In genomic region chr2:158753561-158754302, GRCh38 we compare ENCODE assay signal across 9 cellular contexts. TPM values are rescaled to one million over a fixed set of nuclear protein-coding genes. Genes with fewer than 3 reads are reported as not detected.
A peak's percentile ranks its signal among the peaks of the same experiment; 100 is the strongest.
DNase-seq lines count a peak whose midpoint lies in the region; ATAC-seq and TF ChIP-seq lines count a peak whose summit lies in the region.
"Had no signal": no experiment of that assay in that cellular context is flagged by ENCODE, and none has a peak within 500 bp of the region (broad histone marks: within the 10 kb centered on the region; RNA-seq: fewer than 3 reads in every experiment).

No MANE protein-coding gene starts in this region.

- H3K27ac Mint-ChIP-seq in effector memory CD8-positive, alpha-beta T cell, result no peak overlapping the region

- intact Hi-C loops in tibial artery (cut with DNase I; ENCODE audit: low total_unique reads), result no loop called here

- DNase-seq in AG04449 (ENCODE audit: low read depth, low spot score) (peak; percentile 12), GM10248 (ENCODE audit: extremely low spot score) (peak; percentile 70), HFF-Myc (ENCODE audit: extremely low read depth, low read depth) (peak; percentile 53), MG63 (peak; percentile 10), SKM-1 treated with dmso at 0.1 percent for 144 hours (lab: John Stamatoyannopoulos, UW; ENCODE audit: unreplicated experiment) (peak; percentile 29), medulla oblongata (ENCODE audit: extremely low spot score) (peak; percentile 93), tibial artery (no peak)
- DNase-seq in effector memory CD8-positive, alpha-beta T cell, result peak; percentile 14 to 28 (median 17)

- POLR2A ChIA-PET in AG04449 (lab: Yijun Ruan, JAX), result no interaction called here
- POLR2A ChIA-PET in GM10248 (lab: Yijun Ruan, JAX), result no interaction called here

- H3K4me3 ChIP-seq in AG04449 (ENCODE audit: low read depth, low read length) (no peak overlapping the region), HFF-Myc (replicated peaks; ENCODE audit: low read depth, low read length) (no peak overlapping the region), MG63 (no peak overlapping the region), tibial artery (peak overlapping the region; percentile 24 to 27)
- H3K4me3 ChIP-seq: SJSA1 had no signal

- H3K36me3 Mint-ChIP-seq in effector memory CD8-positive, alpha-beta T cell (ENCODE audit: insufficient read depth), result no peaks in the 10 kb centered on the region

- no peak overlapping the region for H3K27ac ChIP-seq in tibial artery
- H3K27ac ChIP-seq: SJSA1 had no signal

- H3K27me3 ChIP-seq in MG63 (no peaks in the 10 kb centered on the region; the same call in 1 of the 2 replicates), tibial artery (no peaks in the 10 kb centered on the region)

- H3K9me3 ChIP-seq in MG63 (no peaks in the 10 kb centered on the region), tibial artery (no peaks in the 10 kb centered on the region)
- H3K9me3 ChIP-seq: SJSA1 had no signal

- H3K4me1 ChIP-seq in tibial artery, result peaks cover 0 to 14% (median 6%) of the 10 kb centered on the region in 4 donors
- H3K4me1 ChIP-seq: SJSA1 had no signal

- H3K4me3 Mint-ChIP-seq in effector memory CD8-positive, alpha-beta T cell, result no peak overlapping the region

- H3K27me3 Mint-ChIP-seq in effector memory CD8-positive, alpha-beta T cell, result peaks cover 27 to 45% of the 10 kb centered on the region in 2 donors

- no peaks in the 10 kb centered on the region for H3K4me1 Mint-ChIP-seq in effector memory CD8-positive, alpha-beta T cell (ENCODE audit: low read depth in 2 of 2)

- H3K36me3 ChIP-seq in MG63 (no peaks in the 10 kb centered on the region), tibial artery (no peaks in the 10 kb centered on the region)
- H3K36me3 ChIP-seq: SJSA1 had no signal

- ATAC-seq in effector memory CD8-positive, alpha-beta T cell (replicated peaks), result peak; percentile 63

- peak; percentile 83 for TF ChIP-seq CTCF in AG04449 (IDR thresholded peaks at IDR 0.05; ENCODE audit: insufficient read depth, low read length, missing control alignments)
- TF ChIP-seq CTCF in GM10248 (IDR thresholded peaks at IDR 0.05; ENCODE audit: control extremely low read depth, extremely low read depth, low read depth, missing control alignments), result peak; percentile 81
- peak; percentile 93 for TF ChIP-seq CTCF in HFF-Myc (IDR thresholded peaks at IDR 0.05; ENCODE audit: low read depth, low read length, missing control alignments)
- peak; percentile 79 to 87 for TF ChIP-seq CTCF in tibial artery (IDR thresholded peaks at IDR 0.05)

- H3K9me3 Mint-ChIP-seq in effector memory CD8-positive, alpha-beta T cell, result no peaks in the 10 kb centered on the region

- CTCF ChIA-PET in AG04449 (lab: Yijun Ruan, JAX), result interaction anchor here (0.6 to 18.3 kb wide), 61 partner anchors 9 to 1450 kb away, joined by 3 to 322 read pairs (median 4); partner anchors contain the start of genes CCDC148 and PKP4
- CTCF ChIA-PET in GM10248 (lab: Yijun Ruan, JAX), result interaction anchor here (0.7 to 8.8 kb wide), 50 partner anchors 9 to 1454 kb away, joined by 3 to 117 read pairs (median 4); no protein-coding TSS in a partner anchor

RNA-seq across cellular contexts. Expression of gene DAPL1, which starts 41.4 kb away (rescaled TPM):
- not detected in 2 replicates for total RNA-seq in MG63 (2014; rRNA removed; shearing (Covaris generic); ENCODE audit: low replicate concordance)
- total RNA-seq: SJSA1 had no signal

Comparison
In these comparisons a context has a peak if more than half of its experiments do, and no peak if none do; other contexts are left out.
1. DNase-seq: peak in AG04449 (single experiment), GM10248 (single experiment), HFF-Myc (single experiment), MG63 (single experiment), SKM-1 treated with dmso at 0.1 percent for 144 hours (single experiment), effector memory CD8-positive, alpha-beta T cell (3 of 3) and medulla oblongata (single experiment); none in tibial artery (0 of 2).
2. H3K4me3 ChIP-seq: peak in tibial artery (2 of 2); none in AG04449 (single experiment), HFF-Myc (single experiment) and MG63 (single experiment).
3. Peak in every context shown above with its lines, with median percentiles within 50 percentile points of each other: CTCF ChIP-seq.